ENCODE assay signal across 20 cellular contexts in genomic region chr3:81513591-81513990, GRCh38.
DNase-seq lines count a peak whose midpoint lies in the region; ATAC-seq, FAIRE-seq and TF ChIP-seq lines count a peak whose summit lies in the region.
"Had no signal": no experiment of that assay in that cellular context is flagged by ENCODE, and none has a peak within 500 bp of the region (broad histone marks: within the 10 kb centered on the region; RNA-seq: fewer than 3 reads in every experiment).

No MANE protein-coding gene starts in this region.

- TF ChIP-seq CTCF in heart left ventricle (IDR thresholded peaks at IDR 0.05) = no peak

- no peaks in the 10 kb centered on the region for H3K27me3 ChIP-seq in heart left ventricle
- H3K27me3 ChIP-seq in mesendoderm (ENCODE audit: insufficient read depth, low read length, poor library complexity) = no peaks in the 10 kb centered on the region
- H3K27me3 ChIP-seq: BLaER1 had no signal

- 48 to 70% (median 63%) methylated on average over 2 of the region's 2 CpGs for WGBS in heart left ventricle, 4 donors
- WGBS in mesendoderm (ENCODE audit: extremely low coverage, insufficient coverage, low lambda C conversion rate) = no CpG with 5 or more reads among the region's 2 CpGs

- H2AK5ac ChIP-seq in mesendoderm (ENCODE audit: low read length) = no peak overlapping the region

- H3K36me3 ChIP-seq in heart left ventricle (peaks cover 0 to 21% (median 0%) of the 10 kb centered on the region in 9 donors), mesendoderm (ENCODE audit: control insufficient read depth, insufficient read depth, low read length) (no peaks in the 10 kb centered on the region)
- H3K36me3 ChIP-seq: BLaER1, HAP-1 had no signal

- no peak overlapping the region for H3K56ac ChIP-seq in mesendoderm (ENCODE audit: low read length)

- no peak for TF ChIP-seq POLR2A in heart left ventricle (IDR thresholded peaks at IDR 0.05)

- intact Hi-C loops in heart left ventricle (cut with DNase I) = no loop called here
- intact Hi-C loops in left cardiac atrium (cut with DNase I) = no loop called here

- H3K9ac ChIP-seq in mesendoderm (ENCODE audit: low read length) = no peak overlapping the region
- H3K9ac ChIP-seq: BLaER1 had no signal

- H3K9me3 ChIP-seq in heart left ventricle = no peaks in the 10 kb centered on the region
- H3K9me3 ChIP-seq: BLaER1, Caco-2, HAP-1 had no signal

- no peaks in the 10 kb centered on the region for H3K79me2 ChIP-seq in mesendoderm (ENCODE audit: control insufficient read depth, insufficient read depth, low read length)

- H3K4me3 ChIP-seq in heart left ventricle (no peak overlapping the region), mesendoderm (ENCODE audit: low read length) (no peak overlapping the region)
- H3K4me3 ChIP-seq: BLaER1, HAP-1 had no signal

- no peak overlapping the region for H4K5ac ChIP-seq in mesendoderm (ENCODE audit: low read length)

- H2BK120ac ChIP-seq in mesendoderm (ENCODE audit: low read depth, low read length) = no peak overlapping the region

- no peak overlapping the region for H2BK15ac ChIP-seq in mesendoderm (replicated peaks; ENCODE audit: low read depth)

- no peak overlapping the region for H3K4me2 ChIP-seq in mesendoderm (ENCODE audit: low read length)
- H3K4me2 ChIP-seq: BLaER1 had no signal

- no peak overlapping the region for H3K23ac ChIP-seq in mesendoderm (ENCODE audit: low read length)

- FAIRE-seq in frontal cortex (lab: Jason Lieb, UNC) = no peak
- FAIRE-seq: GM12892, H54 had no signal

- ATAC-seq in heart left ventricle = peak; percentile 72 to 87 (median 80)
- no peak for ATAC-seq in left cardiac atrium
- ATAC-seq: CD8-positive, alpha-beta T cell had no signal

- DNase-seq in NCI-H1105 treated with DMSO at 0.1 percent for 48 hours (lab: John Stamatoyannopoulos, UW) = peak; percentile 32
- DNase-seq in NCI-H1105 (lab: John Stamatoyannopoulos, UW) = no peak
- DNase-seq in heart left ventricle = peak in 2 of 5 donors; percentile 27 to 32
- DNase-seq in left cardiac atrium = no peak
- DNase-seq in mesendoderm = peak; percentile 5
- DNase-seq in stimulated activated CD4-positive, alpha-beta T cell treated with anti-CD3 and anti-CD28 coated beads, Interleukin-2, amount 100 ng/mL, for 48 hours = no peak
- DNase-seq in frontal cortex (ENCODE audit: low spot score in 2 of 2) = no peak
- DNase-seq: Caco-2; CD4-positive, CD25-positive, alpha-beta regulatory T cell; CD8-positive, alpha-beta T cell; DMS153; DND-41; GOT3; HFFc6 had no signal

- H4K8ac ChIP-seq in mesendoderm (ENCODE audit: low read depth, low read length) = no peak overlapping the region

- H3K4me1 ChIP-seq in heart left ventricle (peaks cover 0 to 7% (median 0%) of the 10 kb centered on the region in 12 donors), mesendoderm (ENCODE audit: control insufficient read depth, low read depth, low read length) (no peaks in the 10 kb centered on the region)
- H3K4me1 ChIP-seq: BLaER1, Caco-2, HAP-1 had no signal

- no peak overlapping the region for H3K18ac ChIP-seq in mesendoderm (ENCODE audit: low read length)

- no peaks in the 10 kb centered on the region for H3K79me1 ChIP-seq in mesendoderm (ENCODE audit: low read length)

- H2BK5ac ChIP-seq in mesendoderm (ENCODE audit: low read length) = no peak overlapping the region

- H3K27ac ChIP-seq in heart left ventricle = peak overlapping the region in 3 of 12 donors; percentile 11 to 51 (median 49)
- no peak overlapping the region for H3K27ac ChIP-seq in mesendoderm (ENCODE audit: low read depth, low read length)
- H3K27ac ChIP-seq: 22Rv1, BLaER1, C4-2B had no signal

- H3K4ac ChIP-seq in mesendoderm (ENCODE audit: low read depth, low read length) = no peak overlapping the region

Comparison
In these comparisons a context has a peak if more than half of its experiments do, and no peak if none do; other contexts are left out.
1. DNase-seq: peak in NCI-H1105 treated with DMSO at 0.1 percent for 48 hours (single experiment) and mesendoderm (single experiment); none in NCI-H1105 (single experiment), left cardiac atrium (single experiment), stimulated activated CD4-positive, alpha-beta T cell treated with anti-CD3 and anti-CD28 coated beads, Interleukin-2, amount 100 ng/mL, for 48 hours (0 of 2) and frontal cortex (0 of 2).
2. ATAC-seq: peak in heart left ventricle (4 of 4); none in left cardiac atrium (0 of 2).